ENCODE assay signal across 8 cellular contexts in genomic region chr6:16698988-16699868, GRCh38.
A peak's percentile ranks its signal among the peaks of the same experiment; 100 is the strongest.
DNase-seq lines count a peak whose midpoint lies in the region; ATAC-seq and TF ChIP-seq lines count a peak whose summit lies in the region.

No MANE protein-coding gene starts in this region.

- H3K9me3 Mint-ChIP-seq in activated T-helper 1 cell treated with anti-CD3 and anti-CD28 coated beads, Interleukin-12 subunit alpha, Interleukin-12 subunit beta, Interleukin-2, Interleukin-4 antibody, amounts not matched to agents 30 ng/mL and 10 ng/mL and 1 ng/mL, durations not matched to agents 14 hours and 24 hours and 36 hours: peaks cover 5% of the 10 kb centered on the region

- TF ChIP-seq EP300 in transverse colon (IDR thresholded peaks at IDR 0.05; ENCODE audit: low read depth): no peak

- peak; percentile 94 for ATAC-seq in left lobe of liver
- ATAC-seq in HG03439 (IDR thresholded peaks at IDR 0.05; ENCODE audit: unreplicated experiment): no peak

- H3K9me3 ChIP-seq in transverse colon: no peaks in the 10 kb centered on the region

- no peak for TF ChIP-seq POLR2A in transverse colon (IDR thresholded peaks at IDR 0.05)

- in situ Hi-C loops in transverse colon (cut with MboI; ENCODE audit: low pct_ligation_motif_present in 1 of 4, low pct_unique_long_range_greater_than_20kb in 1 of 4, low sequenced_read_pairs in 3 of 4): no loop called here

- peak; percentile 48 for DNase-seq in activated naive CD4-positive, alpha-beta T cell treated with Interleukin-2 at 50 U/mL for 16 hours
- DNase-seq in activated naive CD4-positive, alpha-beta T cell (lab: John Stamatoyannopoulos, UW): no peak
- DNase-seq in activated T-helper 1 cell treated with anti-CD3 and anti-CD28 coated beads, Interleukin-12 subunit alpha, Interleukin-12 subunit beta, Interleukin-2, Interleukin-4 antibody, amounts not matched to agents 30 ng/mL and 10 ng/mL and 1 ng/mL, durations not matched to agents 14 hours and 24 hours and 36 hours (ENCODE audit: low spot score): no peak
- no peak for DNase-seq in left lobe of liver (ENCODE audit: low spot score)
- DNase-seq in transverse colon: no peak
- no peak for DNase-seq in NCI-H1417 (lab: John Stamatoyannopoulos, UW)
- no peak for DNase-seq in GM19240 (ENCODE audit: insufficient read length, low spot score)

- no peak for TF ChIP-seq CTCF in transverse colon (IDR thresholded peaks at IDR 0.05)

- no peaks in the 10 kb centered on the region for H3K27me3 Mint-ChIP-seq in activated T-helper 1 cell treated with anti-CD3 and anti-CD28 coated beads, Interleukin-12 subunit alpha, Interleukin-12 subunit beta, Interleukin-2, Interleukin-4 antibody, amounts not matched to agents 30 ng/mL and 10 ng/mL and 1 ng/mL, durations not matched to agents 14 hours and 24 hours and 36 hours (ENCODE audit: insufficient read depth)

- intact Hi-C loops in activated T-helper 1 cell treated with anti-CD3 and anti-CD28 coated beads, Interleukin-12 subunit alpha, Interleukin-12 subunit beta, Interleukin-2, Interleukin-4 antibody, amounts not matched to agents 30 ng/mL and 10 ng/mL and 1 ng/mL, durations not matched to agents 14 hours and 24 hours and 36 hours (cut with micrococcal nuclease): loop anchor here (1.0 to 10.0 kb wide), 9 partner anchors 9 to 924 kb away; partner anchors contain the start of gene ATXN1
- intact Hi-C loops in transverse colon (cut with DNase I; ENCODE audit: low total_unique reads): no loop called here

- H3K36me3 Mint-ChIP-seq in activated T-helper 1 cell treated with anti-CD3 and anti-CD28 coated beads, Interleukin-12 subunit alpha, Interleukin-12 subunit beta, Interleukin-2, Interleukin-4 antibody, amounts not matched to agents 30 ng/mL and 10 ng/mL and 1 ng/mL, durations not matched to agents 14 hours and 24 hours and 36 hours (ENCODE audit: low read depth): peaks cover 25% of the 10 kb centered on the region

- no peak overlapping the region for H3K4me3 ChIP-seq in transverse colon

- 46 to 58% methylated on average over 7 of the region's 7 CpGs for whole genome bisulfite sequencing in transverse colon (ENCODE audit: low coverage in 1 of 2), 2 donors

- H3K4me3 Mint-ChIP-seq in activated T-helper 1 cell treated with anti-CD3 and anti-CD28 coated beads, Interleukin-12 subunit alpha, Interleukin-12 subunit beta, Interleukin-2, Interleukin-4 antibody, amounts not matched to agents 30 ng/mL and 10 ng/mL and 1 ng/mL, durations not matched to agents 14 hours and 24 hours and 36 hours: peak overlapping the region; percentile 80

- no peaks in the 10 kb centered on the region for H3K27me3 ChIP-seq in transverse colon

- H3K4me1 ChIP-seq in transverse colon: peaks cover 7 to 46% (median 26%) of the 10 kb centered on the region in 4 donors

- H3K27ac ChIP-seq in transverse colon: peak overlapping the region; percentile 57 to 82 (median 64)

- peaks cover 74% of the 10 kb centered on the region for H3K4me1 Mint-ChIP-seq in activated T-helper 1 cell treated with anti-CD3 and anti-CD28 coated beads, Interleukin-12 subunit alpha, Interleukin-12 subunit beta, Interleukin-2, Interleukin-4 antibody, amounts not matched to agents 30 ng/mL and 10 ng/mL and 1 ng/mL, durations not matched to agents 14 hours and 24 hours and 36 hours (ENCODE audit: low read depth)

- H3K36me3 ChIP-seq in transverse colon: no peaks in the 10 kb centered on the region

- peak overlapping the region; percentile 98 for H3K27ac Mint-ChIP-seq in activated T-helper 1 cell treated with anti-CD3 and anti-CD28 coated beads, Interleukin-12 subunit alpha, Interleukin-12 subunit beta, Interleukin-2, Interleukin-4 antibody, amounts not matched to agents 30 ng/mL and 10 ng/mL and 1 ng/mL, durations not matched to agents 14 hours and 24 hours and 36 hours
